ENCODE assay signal across 6 cellular contexts in the genomic region with DNA sequence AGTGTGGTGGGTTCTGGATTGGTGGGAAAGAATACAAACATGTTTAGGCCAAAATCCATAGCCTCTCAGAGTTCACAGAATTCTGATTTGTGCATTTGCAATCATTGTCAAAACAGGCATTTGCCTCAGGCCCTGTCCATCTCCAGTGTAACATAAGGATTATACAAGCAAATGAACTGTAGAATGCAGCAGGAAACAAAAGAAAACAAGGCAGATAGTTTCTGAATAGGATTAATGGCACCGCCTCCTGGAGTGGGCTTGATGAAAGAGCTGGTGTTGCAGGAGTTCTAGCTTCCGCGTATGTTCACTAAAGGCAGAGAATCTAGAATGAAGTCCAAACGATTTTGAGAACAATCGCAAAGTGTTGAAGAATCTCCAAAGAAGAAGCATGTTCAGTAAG.
"Had no signal": no experiment of that assay in that cellular context is flagged by ENCODE, and none has a peak within 500 bp of the region (broad histone marks: within the 10 kb centered on the region; RNA-seq: fewer than 3 reads in every experiment).

No MANE protein-coding gene starts in this region.

- H3K27ac ChIP-seq: GM23248 had no signal

- DNase-seq: GM23248, GOT3, H7, HCEC 1CT, IMR-90 had no signal

- H2AFZ ChIP-seq: GM23248 had no signal

- ATAC-seq: K562 had no signal

- H3K4me3 ChIP-seq: GM23248, K562 had no signal
